1 cellular context compared by ENCODE assay signal in the genomic region with DNA sequence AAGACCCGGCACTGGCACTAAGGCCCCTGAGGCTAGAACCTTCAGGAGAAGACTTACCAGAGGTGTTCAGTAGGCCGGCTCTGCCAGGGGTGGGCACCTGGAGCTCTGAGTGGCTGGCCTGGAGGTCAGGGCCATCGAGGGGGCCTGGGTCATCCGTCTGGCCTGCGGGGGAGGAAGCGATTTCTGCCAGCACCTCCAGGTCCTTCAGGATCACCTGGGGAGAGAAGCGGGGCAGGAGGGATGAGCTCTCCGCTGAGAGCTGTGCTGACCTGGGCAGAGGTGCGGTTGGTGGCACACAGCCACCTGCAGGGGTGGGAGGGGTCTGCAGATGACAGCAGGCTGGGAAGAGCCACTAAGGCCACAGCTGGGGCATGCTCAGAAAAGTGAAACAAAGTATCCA.
TF ChIP-seq lines count a peak whose summit lies in the region.

No MANE protein-coding gene starts in this region.

TF ChIP-seq in HepG2, 621 proteins besides CTCF, POLR2A, EP300 and RAD21:
- no peak for TF ChIP-seq ZNF549 (CRISPR knock-in tag; IDR thresholded peaks at IDR 0.05)
- TF ChIP-seq, protein P1, sequence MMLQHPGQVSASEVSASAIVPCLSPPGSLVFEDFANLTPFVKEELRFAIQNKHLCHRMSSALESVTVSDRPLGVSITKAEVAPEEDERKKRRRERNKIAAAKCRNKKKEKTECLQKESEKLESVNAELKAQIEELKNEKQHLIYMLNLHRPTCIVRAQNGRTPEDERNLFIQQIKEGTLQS (CRISPR knock-in tag; IDR thresholded peaks at IDR 0.05) = no peak
- TF ChIP-seq, protein P2, sequence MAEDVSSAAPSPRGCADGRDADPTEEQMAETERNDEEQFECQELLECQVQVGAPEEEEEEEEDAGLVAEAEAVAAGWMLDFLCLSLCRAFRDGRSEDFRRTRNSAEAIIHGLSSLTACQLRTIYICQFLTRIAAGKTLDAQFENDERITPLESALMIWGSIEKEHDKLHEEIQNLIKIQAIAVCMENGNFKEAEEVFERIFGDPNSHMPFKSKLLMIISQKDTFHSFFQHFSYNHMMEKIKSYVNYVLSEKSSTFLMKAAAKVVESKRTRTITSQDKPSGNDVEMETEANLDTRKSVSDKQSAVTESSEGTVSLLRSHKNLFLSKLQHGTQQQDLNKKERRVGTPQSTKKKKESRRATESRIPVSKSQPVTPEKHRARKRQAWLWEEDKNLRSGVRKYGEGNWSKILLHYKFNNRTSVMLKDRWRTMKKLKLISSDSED (CRISPR knock-in tag; IDR thresholded peaks at IDR 0.05) = no peak
- no peak for TF ChIP-seq STAG1 (CRISPR knock-in tag; IDR thresholded peaks at IDR 0.05)
- TF ChIP-seq ZNF143 (CRISPR knock-in tag; IDR thresholded peaks at IDR 0.05) = 0 out of 2 replicates have a peak, but pooled peaks have one; percentile 11
- TF ChIP-seq ZFP36L2 (CRISPR knock-in tag; IDR thresholded peaks at IDR 0.05) = no peak
- no peak for TF ChIP-seq MED13 (CRISPR knock-in tag; IDR thresholded peaks at IDR 0.05)
- TF ChIP-seq HNRNPLL (IDR thresholded peaks at IDR 0.05; ENCODE audit: low read depth, low read length, poor library complexity, severe bottlenecking) = peak; percentile 5
- TF ChIP-seq POLR2AphosphoS2 (IDR thresholded peaks at IDR 0.05; ENCODE audit: low read depth, low read length) = no peak
- 0 out of 2 replicates have a peak, but pooled peaks have one; percentile 1 for TF ChIP-seq RXRA (CRISPR knock-in tag; IDR thresholded peaks at IDR 0.05)
- no peak for TF ChIP-seq ARID2 (CRISPR knock-in tag; IDR thresholded peaks at IDR 0.05; ENCODE audit: borderline replicate concordance)
- TF ChIP-seq SMARCE1 (IDR thresholded peaks at IDR 0.05; ENCODE audit: borderline replicate concordance) = no peak
- no peak for TF ChIP-seq GATAD2A (CRISPR knock-in tag; IDR thresholded peaks at IDR 0.05)
- TF ChIP-seq, protein P3, sequence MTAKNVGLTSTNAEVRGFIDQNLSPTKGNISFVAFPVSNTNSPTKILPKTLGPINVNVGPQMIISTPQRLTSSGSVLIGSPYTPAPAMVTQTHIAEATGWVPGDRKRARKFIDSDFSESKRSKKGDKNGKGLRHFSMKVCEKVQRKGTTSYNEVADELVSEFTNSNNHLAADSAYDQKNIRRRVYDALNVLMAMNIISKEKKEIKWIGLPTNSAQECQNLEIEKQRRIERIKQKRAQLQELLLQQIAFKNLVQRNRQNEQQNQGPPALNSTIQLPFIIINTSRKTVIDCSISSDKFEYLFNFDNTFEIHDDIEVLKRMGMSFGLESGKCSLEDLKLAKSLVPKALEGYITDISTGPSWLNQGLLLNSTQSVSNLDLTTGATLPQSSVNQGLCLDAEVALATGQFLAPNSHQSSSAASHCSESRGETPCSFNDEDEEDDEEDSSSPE (CRISPR knock-in tag; IDR thresholded peaks at IDR 0.05) = no peak
- TF ChIP-seq, protein P4, sequence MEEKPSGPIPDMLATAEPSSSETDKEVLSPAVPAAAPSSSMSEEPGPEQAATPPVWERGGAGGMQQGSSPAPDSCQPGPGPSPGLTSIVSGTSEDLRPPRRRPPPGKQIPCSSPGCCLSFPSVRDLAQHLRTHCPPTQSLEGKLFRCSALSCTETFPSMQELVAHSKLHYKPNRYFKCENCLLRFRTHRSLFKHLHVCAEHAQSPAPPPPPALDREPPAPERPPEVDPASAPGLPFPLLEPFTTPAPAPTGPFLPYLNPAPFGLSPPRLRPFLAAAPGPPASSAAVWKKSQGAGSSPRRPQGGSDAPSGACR (CRISPR knock-in tag; IDR thresholded peaks at IDR 0.05) = no peak
- TF ChIP-seq ZBTB1 (CRISPR knock-in tag; IDR thresholded peaks at IDR 0.05; ENCODE audit: borderline replicate concordance) = no peak
